Comparison of ENCODE assay signal across 1 cellular context in the genomic region with DNA sequence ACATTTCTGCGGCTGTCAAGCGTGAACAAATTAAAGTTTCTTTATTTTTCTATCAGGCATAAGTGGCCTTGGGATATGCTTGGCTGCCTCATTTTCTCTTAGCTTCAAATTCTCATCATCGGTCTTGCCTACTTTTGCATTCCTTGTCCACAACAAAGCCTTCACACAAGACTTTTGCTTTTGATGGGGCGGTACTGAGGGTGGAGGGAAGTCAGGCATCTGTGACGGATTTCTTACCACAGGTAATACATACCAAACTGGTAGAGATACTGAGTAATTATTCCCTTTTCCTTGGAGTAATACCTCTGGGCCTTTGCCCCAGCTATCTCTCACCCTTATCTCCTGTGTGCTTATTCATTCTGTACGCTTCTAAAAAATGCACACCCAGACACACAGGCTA.
TF ChIP-seq lines count a peak whose summit lies in the region.

No MANE protein-coding gene starts in this region.

TF ChIP-seq in GM23338, 12 proteins besides CTCF, POLR2A, EP300 and RAD21 (continued from another document):
- TF ChIP-seq, protein P1, sequence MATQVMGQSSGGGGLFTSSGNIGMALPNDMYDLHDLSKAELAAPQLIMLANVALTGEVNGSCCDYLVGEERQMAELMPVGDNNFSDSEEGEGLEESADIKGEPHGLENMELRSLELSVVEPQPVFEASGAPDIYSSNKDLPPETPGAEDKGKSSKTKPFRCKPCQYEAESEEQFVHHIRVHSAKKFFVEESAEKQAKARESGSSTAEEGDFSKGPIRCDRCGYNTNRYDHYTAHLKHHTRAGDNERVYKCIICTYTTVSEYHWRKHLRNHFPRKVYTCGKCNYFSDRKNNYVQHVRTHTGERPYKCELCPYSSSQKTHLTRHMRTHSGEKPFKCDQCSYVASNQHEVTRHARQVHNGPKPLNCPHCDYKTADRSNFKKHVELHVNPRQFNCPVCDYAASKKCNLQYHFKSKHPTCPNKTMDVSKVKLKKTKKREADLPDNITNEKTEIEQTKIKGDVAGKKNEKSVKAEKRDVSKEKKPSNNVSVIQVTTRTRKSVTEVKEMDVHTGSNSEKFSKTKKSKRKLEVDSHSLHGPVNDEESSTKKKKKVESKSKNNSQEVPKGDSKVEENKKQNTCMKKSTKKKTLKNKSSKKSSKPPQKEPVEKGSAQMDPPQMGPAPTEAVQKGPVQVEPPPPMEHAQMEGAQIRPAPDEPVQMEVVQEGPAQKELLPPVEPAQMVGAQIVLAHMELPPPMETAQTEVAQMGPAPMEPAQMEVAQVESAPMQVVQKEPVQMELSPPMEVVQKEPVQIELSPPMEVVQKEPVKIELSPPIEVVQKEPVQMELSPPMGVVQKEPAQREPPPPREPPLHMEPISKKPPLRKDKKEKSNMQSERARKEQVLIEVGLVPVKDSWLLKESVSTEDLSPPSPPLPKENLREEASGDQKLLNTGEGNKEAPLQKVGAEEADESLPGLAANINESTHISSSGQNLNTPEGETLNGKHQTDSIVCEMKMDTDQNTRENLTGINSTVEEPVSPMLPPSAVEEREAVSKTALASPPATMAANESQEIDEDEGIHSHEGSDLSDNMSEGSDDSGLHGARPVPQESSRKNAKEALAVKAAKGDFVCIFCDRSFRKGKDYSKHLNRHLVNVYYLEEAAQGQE (IDR thresholded peaks at IDR 0.05; ENCODE audit: unreplicated experiment): no peak
- TF ChIP-seq ZNF114 (CRISPR knock-in tag; IDR thresholded peaks at IDR 0.05) (no peak), POLR2AphosphoS5 (IDR thresholded peaks at IDR 0.05; ENCODE audit: low read depth) (no peak), EZH2 (IDR thresholded peaks at IDR 0.05; ENCODE audit: low read depth, unreplicated experiment) (no peak), ZNF331 (CRISPR knock-in tag; IDR thresholded peaks at IDR 0.05; ENCODE audit: low read depth) (no peak), STAT1 (IDR thresholded peaks at IDR 0.05; ENCODE audit: unreplicated experiment) (no peak), EZH2phosphoT487 (IDR thresholded peaks at IDR 0.05; ENCODE audit: unreplicated experiment) (no peak), NANOG (IDR thresholded peaks at IDR 0.05; ENCODE audit: borderline replicate concordance) (no peak), CREB1 (CRISPR knock-in tag; IDR thresholded peaks at IDR 0.05; ENCODE audit: low read depth) (no peak)
